ENCODE assay signal across 14 cellular contexts in the genomic region with DNA sequence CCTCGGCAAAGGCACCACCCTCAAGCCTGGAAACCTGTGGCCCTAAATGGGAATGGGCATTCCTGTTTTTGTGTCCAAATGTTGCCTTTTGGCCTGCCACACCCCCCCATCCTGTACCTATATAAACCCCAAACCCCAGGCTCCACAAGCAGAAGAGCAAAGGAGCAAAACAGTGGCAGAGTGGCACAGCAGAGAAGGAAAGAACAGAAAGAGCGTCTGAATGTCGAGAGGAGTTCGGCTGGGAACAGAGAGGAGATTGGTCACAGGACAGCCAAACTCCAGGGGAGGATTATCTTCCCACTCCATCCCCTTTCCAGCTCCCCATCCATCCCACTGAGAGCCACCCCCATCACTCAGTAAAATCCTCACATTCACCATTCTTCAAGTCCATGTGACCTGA. TPM values are rescaled to one million over a fixed set of nuclear protein-coding genes. Genes with fewer than 3 reads are reported as not detected.
A peak's percentile ranks its signal among the peaks of the same experiment; 100 is the strongest.
DNase-seq lines count a peak whose midpoint lies in the region; ATAC-seq and TF ChIP-seq lines count a peak whose summit lies in the region.
"Had no signal": no experiment of that assay in that cellular context is flagged by ENCODE, and none has a peak within 500 bp of the region (broad histone marks: within the 10 kb centered on the region; RNA-seq: fewer than 3 reads in every experiment).

No MANE protein-coding gene starts in this region.

- TF ChIP-seq POLR2A in right lobe of liver (IDR thresholded peaks at IDR 0.05) = no peak

- no peak for DNase-seq in activated naive CD8-positive, alpha-beta T cell treated with anti-CD3 and anti-CD28 coated beads, Interleukin-2, amount 50 U/mL, for 24 hours
- DNase-seq in activated naive CD8-positive, alpha-beta T cell treated with anti-CD3 and anti-CD28 coated beads for 36 hours = no peak
- no peak for DNase-seq in central memory CD8-positive, alpha-beta T cell (ENCODE audit: low spot score in 2 of 2)
- DNase-seq in stimulated activated effector memory CD8-positive, alpha-beta T cell treated with anti-CD3 and anti-CD28 coated beads, Interleukin-12 subunit alpha, Interleukin-12 subunit beta, amount 100 ng/mL, for 72 hours (ENCODE audit: low spot score in 2 of 2) = no peak
- DNase-seq in GM23338 (ENCODE audit: low spot score) (no peak), upper lobe of right lung (no peak), right lobe of liver (no peak)
- DNase-seq: 8988T; CD8-positive, alpha-beta T cell; COR-L47; H9 had no signal

- H3K9me3 ChIP-seq in OCI-LY3 (ENCODE audit: insufficient read depth, low read length) (peaks cover 6% of the 10 kb centered on the region; the same call in 1 of the 2 replicates), upper lobe of right lung (no peaks in the 10 kb centered on the region), right lobe of liver (no peaks in the 10 kb centered on the region)

- peaks cover 9% of the 10 kb centered on the region for H3K9me3 Mint-ChIP-seq in activated naive CD8-positive, alpha-beta T cell treated with anti-CD3 and anti-CD28 coated beads, Interleukin-2, amount 50 U/mL, for 24 hours
- peaks cover 1% of the 10 kb centered on the region for H3K9me3 Mint-ChIP-seq in activated naive CD8-positive, alpha-beta T cell treated with anti-CD3 and anti-CD28 coated beads for 36 hours
- H3K9me3 Mint-ChIP-seq in central memory CD8-positive, alpha-beta T cell = no peaks in the 10 kb centered on the region
- H3K9me3 Mint-ChIP-seq in stimulated activated effector memory CD8-positive, alpha-beta T cell treated with anti-CD3 and anti-CD28 coated beads, Interleukin-12 subunit alpha, Interleukin-12 subunit beta, amount 100 ng/mL, for 72 hours = peaks cover 12% of the 10 kb centered on the region
- H3K9me3 Mint-ChIP-seq in GM23338 = peaks cover 7% of the 10 kb centered on the region

- H3K4me3 ChIP-seq in OCI-LY3 (ENCODE audit: low read length) (no peak overlapping the region), GM23338 (no peak overlapping the region), upper lobe of right lung (no peak overlapping the region), right lobe of liver (no peak overlapping the region)
- H3K4me3 ChIP-seq: BLaER1 had no signal

- peaks cover 56% of the 10 kb centered on the region for H3K4me1 ChIP-seq in OCI-LY3 (ENCODE audit: low read length)
- H3K4me1 ChIP-seq in GM23338 (ENCODE audit: insufficient read depth) = no peaks in the 10 kb centered on the region
- no peaks in the 10 kb centered on the region for H3K4me1 ChIP-seq in upper lobe of right lung
- no peaks in the 10 kb centered on the region for H3K4me1 ChIP-seq in right lobe of liver
- H3K4me1 ChIP-seq: BLaER1 had no signal

- intact Hi-C loops in upper lobe of right lung (cut with DNase I) (no loop called here), right lobe of liver (cut with DNase I) (no loop called here)

- TF ChIP-seq CTCF in OCI-LY3 (IDR thresholded peaks at IDR 0.05; ENCODE audit: low read depth, low read length) (no peak), GM23338 (conservative IDR thresholded peaks at IDR 0.05; ENCODE audit: low read depth in 2 of 2) (no peak), upper lobe of right lung (IDR thresholded peaks at IDR 0.05) (no peak), right lobe of liver (IDR thresholded peaks at IDR 0.05) (no peak)

- H3K4me3 Mint-ChIP-seq in activated naive CD8-positive, alpha-beta T cell treated with anti-CD3 and anti-CD28 coated beads, Interleukin-2, amount 50 U/mL, for 24 hours = no peak overlapping the region
- no peak overlapping the region for H3K4me3 Mint-ChIP-seq in activated naive CD8-positive, alpha-beta T cell treated with anti-CD3 and anti-CD28 coated beads for 36 hours
- H3K4me3 Mint-ChIP-seq in central memory CD8-positive, alpha-beta T cell = no peak overlapping the region
- H3K4me3 Mint-ChIP-seq in stimulated activated effector memory CD8-positive, alpha-beta T cell treated with anti-CD3 and anti-CD28 coated beads, Interleukin-12 subunit alpha, Interleukin-12 subunit beta, amount 100 ng/mL, for 72 hours = peak overlapping the region; percentile 77
- no peak overlapping the region for H3K4me3 Mint-ChIP-seq in GM23338
- H3K4me3 Mint-ChIP-seq: CD14-positive monocyte; CD8-positive, alpha-beta T cell; H9 had no signal

- no peaks in the 10 kb centered on the region for H3K27me3 ChIP-seq in OCI-LY3 (ENCODE audit: low read depth, low read length)
- no peaks in the 10 kb centered on the region for H3K27me3 ChIP-seq in GM23338 (ENCODE audit: insufficient read depth)
- no peaks in the 10 kb centered on the region for H3K27me3 ChIP-seq in upper lobe of right lung
- H3K27me3 ChIP-seq in right lobe of liver = peaks cover 0 to 8% of the 10 kb centered on the region in 2 donors
- H3K27me3 ChIP-seq: BLaER1 had no signal

- H3K36me3 ChIP-seq in OCI-LY3 (replicated peaks; ENCODE audit: low read depth, low read length) = peaks cover 7% of the 10 kb centered on the region
- H3K36me3 ChIP-seq in GM23338 (ENCODE audit: insufficient read depth) = no peaks in the 10 kb centered on the region
- H3K36me3 ChIP-seq in upper lobe of right lung = no peaks in the 10 kb centered on the region
- no peaks in the 10 kb centered on the region for H3K36me3 ChIP-seq in right lobe of liver
- H3K36me3 ChIP-seq: BLaER1 had no signal

- H3K27me3 Mint-ChIP-seq in activated naive CD8-positive, alpha-beta T cell treated with anti-CD3 and anti-CD28 coated beads, Interleukin-2, amount 50 U/mL, for 24 hours = peaks cover 4% of the 10 kb centered on the region
- H3K27me3 Mint-ChIP-seq in activated naive CD8-positive, alpha-beta T cell treated with anti-CD3 and anti-CD28 coated beads for 36 hours = peaks cover 3% of the 10 kb centered on the region
- no peaks in the 10 kb centered on the region for H3K27me3 Mint-ChIP-seq in central memory CD8-positive, alpha-beta T cell
- H3K27me3 Mint-ChIP-seq in GM23338 (ENCODE audit: insufficient read depth, low read depth, poor library complexity) = peaks cover 2% of the 10 kb centered on the region

- H3K9me2 ChIP-seq in GM23338 (ENCODE audit: insufficient read depth) = peaks cover 11% of the 10 kb centered on the region

- H3K27ac Mint-ChIP-seq in activated naive CD8-positive, alpha-beta T cell treated with anti-CD3 and anti-CD28 coated beads, Interleukin-2, amount 50 U/mL, for 24 hours = peak overlapping the region; percentile 5
- no peak overlapping the region for H3K27ac Mint-ChIP-seq in activated naive CD8-positive, alpha-beta T cell treated with anti-CD3 and anti-CD28 coated beads for 36 hours
- H3K27ac Mint-ChIP-seq in central memory CD8-positive, alpha-beta T cell (ENCODE audit: low read depth) = peak overlapping the region; percentile 93
- peak overlapping the region; percentile 98 for H3K27ac Mint-ChIP-seq in stimulated activated effector memory CD8-positive, alpha-beta T cell treated with anti-CD3 and anti-CD28 coated beads, Interleukin-12 subunit alpha, Interleukin-12 subunit beta, amount 100 ng/mL, for 72 hours
- H3K27ac Mint-ChIP-seq in GM23338 = no peak overlapping the region
- H3K27ac Mint-ChIP-seq: CD14-positive monocyte; CD8-positive, alpha-beta T cell; H9 had no signal

- peak overlapping the region; percentile 99 for H3K27ac ChIP-seq in OCI-LY3 (ENCODE audit: low read length)
- no peak overlapping the region for H3K27ac ChIP-seq in GM23338 (ENCODE audit: low read depth)
- H3K27ac ChIP-seq in upper lobe of right lung = no peak overlapping the region
- H3K27ac ChIP-seq in right lobe of liver = no peak overlapping the region
- H3K27ac ChIP-seq: BLaER1 had no signal

- H2AFZ ChIP-seq in OCI-LY3 (ENCODE audit: low read depth, low read length) = no peak overlapping the region
- no peak overlapping the region for H2AFZ ChIP-seq in GM23338

- H3K79me2 ChIP-seq in OCI-LY3 (ENCODE audit: low read length) (no peaks in the 10 kb centered on the region), GM23338 (replicated peaks; ENCODE audit: insufficient read depth) (no peaks in the 10 kb centered on the region)

- no peaks in the 10 kb centered on the region for H3F3A ChIP-seq in GM23338 (replicated peaks; ENCODE audit: low read depth)

- H4K20me1 ChIP-seq in OCI-LY3 (ENCODE audit: insufficient read depth, low read length) (no peaks in the 10 kb centered on the region), GM23338 (replicated peaks; ENCODE audit: insufficient read depth) (no peaks in the 10 kb centered on the region)
- H4K20me1 ChIP-seq: BLaER1 had no signal

- 84% methylated on average over 4 of the region's 4 CpGs for WGBS in right lobe of liver (ENCODE audit: insufficient coverage, low coverage, low lambda C conversion rate, missing lambda C conversion rate)

- no peak for ATAC-seq in activated naive CD8-positive, alpha-beta T cell treated with anti-CD3 and anti-CD28 coated beads, Interleukin-2, amount 50 U/mL, for 24 hours
- ATAC-seq in central memory CD8-positive, alpha-beta T cell (replicated peaks; ENCODE audit: extremely low read depth, poor library complexity, severe bottlenecking) = no peak
- no peak for ATAC-seq in stimulated activated effector memory CD8-positive, alpha-beta T cell treated with anti-CD3 and anti-CD28 coated beads, Interleukin-12 subunit alpha, Interleukin-12 subunit beta, amount 100 ng/mL, for 72 hours
- ATAC-seq in GM23338 (no peak), upper lobe of right lung (no peak), right lobe of liver (no peak)
- ATAC-seq: CD8-positive, alpha-beta T cell had no signal

- no peak overlapping the region for H3K4me2 ChIP-seq in OCI-LY3 (ENCODE audit: low read length)
- no peak overlapping the region for H3K4me2 ChIP-seq in GM23338
- H3K4me2 ChIP-seq: BLaER1 had no signal

- peaks cover 28% of the 10 kb centered on the region for H3K4me1 Mint-ChIP-seq in activated naive CD8-positive, alpha-beta T cell treated with anti-CD3 and anti-CD28 coated beads, Interleukin-2, amount 50 U/mL, for 24 hours
- H3K4me1 Mint-ChIP-seq in activated naive CD8-positive, alpha-beta T cell treated with anti-CD3 and anti-CD28 coated beads for 36 hours = peaks cover 3% of the 10 kb centered on the region
- H3K4me1 Mint-ChIP-seq in central memory CD8-positive, alpha-beta T cell = peaks cover 40% of the 10 kb centered on the region
- peaks cover 68% of the 10 kb centered on the region for H3K4me1 Mint-ChIP-seq in stimulated activated effector memory CD8-positive, alpha-beta T cell treated with anti-CD3 and anti-CD28 coated beads, Interleukin-12 subunit alpha, Interleukin-12 subunit beta, amount 100 ng/mL, for 72 hours
- peaks cover 7% of the 10 kb centered on the region; the same call in 2 of the 3 replicates for H3K4me1 Mint-ChIP-seq in GM23338

- no peak overlapping the region for H3K9ac ChIP-seq in OCI-LY3 (ENCODE audit: low read length)
- H3K9ac ChIP-seq: BLaER1 had no signal

- H3K36me3 Mint-ChIP-seq in activated naive CD8-positive, alpha-beta T cell treated with anti-CD3 and anti-CD28 coated beads, Interleukin-2, amount 50 U/mL, for 24 hours (ENCODE audit: low read depth) = no peaks in the 10 kb centered on the region
- no peaks in the 10 kb centered on the region for H3K36me3 Mint-ChIP-seq in activated naive CD8-positive, alpha-beta T cell treated with anti-CD3 and anti-CD28 coated beads for 36 hours
- H3K36me3 Mint-ChIP-seq in central memory CD8-positive, alpha-beta T cell (ENCODE audit: insufficient read depth) = peaks cover 8% of the 10 kb centered on the region
- H3K36me3 Mint-ChIP-seq in stimulated activated effector memory CD8-positive, alpha-beta T cell treated with anti-CD3 and anti-CD28 coated beads, Interleukin-12 subunit alpha, Interleukin-12 subunit beta, amount 100 ng/mL, for 72 hours = peaks cover 24% of the 10 kb centered on the region
- H3K36me3 Mint-ChIP-seq in GM23338 (ENCODE audit: low read depth) = no peaks in the 10 kb centered on the region
- H3K36me3 Mint-ChIP-seq: CD14-positive monocyte; CD8-positive, alpha-beta T cell had no signal

RNA-seq across cellular contexts. Expression of gene PREP, which starts 58.0 kb away (rescaled TPM):
- total RNA-seq in activated naive CD8-positive, alpha-beta T cell treated with anti-CD3 and anti-CD28 coated beads for 36 hours = 10 to 100 TPM; 45.9 to 46.4 TPM
- 51.0 and 52.7 TPM in 2 replicates for total RNA-seq in GM23338 (2014; rRNA removed; shearing (Covaris generic))
- 28.3 and 28.5 TPM in 2 replicates for polyA plus RNA-seq in GM23338 (2016; fragmentation: Nextera tagmentation; extraction: Ambion mirVana)
- total RNA-seq in upper lobe of right lung (32.9 TPM), right lobe of liver (10 to 100 TPM; 14.8 to 18.8 (median 16.7) TPM)

Comparison
In these comparisons a context has a peak if more than half of its experiments do, and no peak if none do; other contexts are left out.
1. H3K27ac Mint-ChIP-seq: peak in activated naive CD8-positive, alpha-beta T cell treated with anti-CD3 and anti-CD28 coated beads, Interleukin-2, amount 50 U/mL, for 24 hours (single experiment), central memory CD8-positive, alpha-beta T cell (single experiment) and stimulated activated effector memory CD8-positive, alpha-beta T cell treated with anti-CD3 and anti-CD28 coated beads, Interleukin-12 subunit alpha, Interleukin-12 subunit beta, amount 100 ng/mL, for 72 hours (single experiment); none in activated naive CD8-positive, alpha-beta T cell treated with anti-CD3 and anti-CD28 coated beads for 36 hours (single experiment) and GM23338 (single experiment).